Comparison of ENCODE assay signal across 29 cellular contexts in the genomic region with DNA sequence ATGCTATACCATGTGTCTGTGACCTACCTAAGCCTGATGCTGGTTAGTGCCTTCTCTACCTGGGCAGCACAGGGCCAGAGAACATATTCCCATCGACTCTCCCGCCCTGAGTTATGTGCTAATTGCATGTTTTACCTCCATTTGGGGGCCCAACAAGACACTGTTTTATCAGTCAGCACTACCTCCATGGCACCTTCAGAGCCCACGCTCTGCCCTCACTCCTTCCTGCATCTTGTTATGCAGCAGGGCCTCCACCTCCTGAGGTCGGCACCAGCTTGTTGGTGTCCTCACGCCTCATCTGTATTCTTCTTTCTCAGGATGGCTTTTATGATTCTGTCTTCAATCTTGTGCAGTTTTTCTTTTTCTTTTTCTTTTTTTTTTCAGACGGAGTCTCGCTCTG. TPM values are rescaled to one million over a fixed set of nuclear protein-coding genes. Genes with fewer than 3 reads are reported as not detected.
DNase-seq lines count a peak whose midpoint lies in the region; ATAC-seq and TF ChIP-seq lines count a peak whose summit lies in the region.
"Had no signal": no experiment of that assay in that cellular context is flagged by ENCODE, and none has a peak within 500 bp of the region (broad histone marks: within the 10 kb centered on the region; RNA-seq: fewer than 3 reads in every experiment).

No MANE protein-coding gene starts in this region.

- POLR2A ChIA-PET in Panc1 (lab: Charles Lee) = no interaction called here

- H3K27me3 ChIP-seq in Panc1 (ENCODE audit: control insufficient read depth, insufficient read depth, low read length) = no peaks in the 10 kb centered on the region
- H3K27me3 ChIP-seq in endodermal cell (ENCODE audit: control insufficient read depth, insufficient read depth, low read length, poor library complexity, severe bottlenecking) = no peaks in the 10 kb centered on the region
- no peaks in the 10 kb centered on the region for H3K27me3 ChIP-seq in smooth muscle cell (ENCODE audit: low read depth)
- no peaks in the 10 kb centered on the region for H3K27me3 ChIP-seq in lower lobe of right lung (ENCODE audit: low read depth)
- H3K27me3 ChIP-seq: ascending aorta, BE2C, Peyer's patch had no signal

- H3K27ac ChIP-seq in Panc1 (ENCODE audit: low read length) (peak overlapping the region; percentile 68), endodermal cell (ENCODE audit: low read depth, low read length) (no peak overlapping the region), smooth muscle cell (ENCODE audit: low read depth) (peak overlapping the region; percentile 97), lower lobe of right lung (no peak overlapping the region)
- H3K27ac ChIP-seq: ascending aorta, WERI-Rb-1 had no signal

- H3K9me3 ChIP-seq in Panc1 (ENCODE audit: control insufficient read depth, insufficient read depth, low read depth, low read length) (peaks cover 14% of the 10 kb centered on the region; the same call in 1 of the 2 replicates), endodermal cell (ENCODE audit: control insufficient read depth, low read length) (no peaks in the 10 kb centered on the region), smooth muscle cell (replicated peaks; ENCODE audit: low read depth) (no peaks in the 10 kb centered on the region), lower lobe of right lung (no peaks in the 10 kb centered on the region), mucosa of descending colon (no peaks in the 10 kb centered on the region)
- H3K9me3 ChIP-seq: BE2C, Peyer's patch had no signal

- no peaks in the 10 kb centered on the region for H3K9me3 Mint-ChIP-seq in endodermal cell
- H3K9me3 Mint-ChIP-seq: H9, immature natural killer cell had no signal

- H3K4me3 ChIP-seq in Panc1 (ENCODE audit: low read depth in 2 of 2, low read length in 2 of 2) (no peak overlapping the region), endodermal cell (ENCODE audit: low read length) (no peak overlapping the region), smooth muscle cell (no peak overlapping the region), lower lobe of right lung (no peak overlapping the region), mucosa of descending colon (no peak overlapping the region)
- H3K4me3 ChIP-seq: ascending aorta, Peyer's patch had no signal

- H2AFZ ChIP-seq in smooth muscle cell (ENCODE audit: low read depth) = no peak overlapping the region

- H4K20me1 ChIP-seq in smooth muscle cell (ENCODE audit: low read depth) = peaks cover 3% of the 10 kb centered on the region

- H3K27me3 Mint-ChIP-seq in endodermal cell (ENCODE audit: insufficient read depth) = no peaks in the 10 kb centered on the region

- ATAC-seq in Panc1 (no peak), lower lobe of right lung (no peak), mucosa of descending colon (no peak)
- ATAC-seq: left lobe of liver had no signal

- peaks cover 23% of the 10 kb centered on the region for H3F3A ChIP-seq in smooth muscle cell (ENCODE audit: low read depth)

- H3K27ac Mint-ChIP-seq in endodermal cell = no peak overlapping the region
- H3K27ac Mint-ChIP-seq: activated CD4-positive, alpha-beta T cell treated with anti-CD3 and anti-CD28 coated beads, Interleukin-2, amount 10 ng/mL, durations not matched to agents 7 days and 5 days; dendritic cell treated with granulocyte-macrophage colony-stimulating factor and Interleukin-4, amounts not matched to agents 40 ng/mL and 50 ng/mL, for 4 days; H9; IgD-negative memory B cell had no signal

- TF ChIP-seq CTCF in Panc1 (IDR thresholded peaks at IDR 0.05) (no peak), endodermal cell (conservative IDR thresholded peaks at IDR 0.05) (no peak), smooth muscle cell (IDR thresholded peaks at IDR 0.05; ENCODE audit: borderline replicate concordance, insufficient read depth, poor library complexity, severe bottlenecking) (no peak), lower lobe of right lung (IDR thresholded peaks at IDR 0.05) (no peak), mucosa of descending colon (IDR thresholded peaks at IDR 0.05) (no peak)

- no peaks in the 10 kb centered on the region for H3K36me3 Mint-ChIP-seq in endodermal cell (ENCODE audit: low read depth)
- H3K36me3 Mint-ChIP-seq: IgD-negative memory B cell, immature natural killer cell had no signal

- H3K4me3 Mint-ChIP-seq in endodermal cell = no peak overlapping the region
- H3K4me3 Mint-ChIP-seq: activated CD4-positive, alpha-beta T cell treated with anti-CD3 and anti-CD28 coated beads, Interleukin-2, amount 10 ng/mL, durations not matched to agents 7 days and 5 days; activated naive CD4-positive, alpha-beta T cell treated with anti-CD3 and anti-CD28 coated beads for 36 hours; dendritic cell treated with granulocyte-macrophage colony-stimulating factor and Interleukin-4, amounts not matched to agents 40 ng/mL and 50 ng/mL, for 4 days; H9; IgD-negative memory B cell; immature natural killer cell had no signal

- H3K79me2 ChIP-seq in smooth muscle cell (ENCODE audit: low read depth) = no peaks in the 10 kb centered on the region

- intact Hi-C loops in Panc1 (cut with micrococcal nuclease; ENCODE audit: unreplicated experiment) (no loop called here), lower lobe of right lung (cut with DNase I) (loop anchor here (10.0 kb wide), 1 partner anchor 171 kb away; no protein-coding TSS in a partner anchor), mucosa of descending colon (cut with DNase I, micrococcal nuclease) (no loop called here)

- H3K4me2 ChIP-seq in smooth muscle cell = no peak overlapping the region

- DNase-seq in activated effector memory CD4-positive, alpha-beta T cell treated with anti-CD3 and anti-CD28 coated beads, Interleukin-2, amount 50 U/mL, for 16 hours = peak; percentile 25
- DNase-seq in activated effector memory CD4-positive, alpha-beta T cell treated with Interleukin-2 at 50 U/mL for 16 hours = no peak
- DNase-seq in Panc1 (ENCODE audit: low read depth, low spot score) (no peak), endodermal cell (peak; percentile 10), smooth muscle cell (lab: John Stamatoyannopoulos, UW; ENCODE audit: unreplicated experiment) (no peak), COR-L47 (lab: John Stamatoyannopoulos, UW) (no peak), lower lobe of right lung (no peak), mucosa of descending colon (no peak)
- DNase-seq: activated CD4-positive, alpha-beta T cell treated with anti-CD3 and anti-CD28 coated beads, Interleukin-2, amount 10 ng/mL, durations not matched to agents 7 days and 5 days; activated naive CD4-positive, alpha-beta T cell treated with anti-CD3 and anti-CD28 coated beads for 36 hours; BE2C; caudate nucleus; DMS153; H9; hypothalamus; immature natural killer cell; NCI-H1105; NCI-H187 treated with DMSO at 0.1 percent for 48 hours; NCI-H524 treated with DMSO at 0.1 percent for 48 hours; NK-92 treated with Interleukin-12 subunit alpha and Interleukin-12 subunit beta, amount 100 ng/mL, for 24 hours; SW 1271; T1000; trophoblast cell; WERI-Rb-1 had no signal

- H3K9ac ChIP-seq in endodermal cell (ENCODE audit: extremely low read depth, low read length, poor library complexity, severe bottlenecking) (no peak overlapping the region), smooth muscle cell (ENCODE audit: low read depth) (no peak overlapping the region)

- H3K4me1 Mint-ChIP-seq in endodermal cell = no peaks in the 10 kb centered on the region
- H3K4me1 Mint-ChIP-seq: IgD-negative memory B cell had no signal

- peaks cover 7% of the 10 kb centered on the region; the same call in 1 of the 2 replicates for H3K4me1 ChIP-seq in Panc1 (ENCODE audit: control insufficient read depth, insufficient read depth, low read length)
- H3K4me1 ChIP-seq in endodermal cell (ENCODE audit: control insufficient read depth, insufficient read depth, low read length) = no peaks in the 10 kb centered on the region
- no peaks in the 10 kb centered on the region for H3K4me1 ChIP-seq in smooth muscle cell (ENCODE audit: low read depth)
- no peaks in the 10 kb centered on the region for H3K4me1 ChIP-seq in lower lobe of right lung
- H3K4me1 ChIP-seq in mucosa of descending colon (ENCODE audit: low read depth) = no peaks in the 10 kb centered on the region
- H3K4me1 ChIP-seq: ascending aorta, BE2C, Peyer's patch had no signal

- 95 to 97% methylated on average over 7 of the region's 7 CpGs for WGBS in endodermal cell (ENCODE audit: insufficient coverage in 1 of 2, insufficient read length in 1 of 2), 2 experiments
- 96% methylated on average over 7 of the region's 7 CpGs for WGBS in smooth muscle cell (ENCODE audit: low lambda C conversion rate)

- CTCF ChIA-PET in Panc1 (lab: Charles Lee) = no interaction called here

- H3K36me3 ChIP-seq in Panc1 (ENCODE audit: control insufficient read depth, insufficient read depth, low read length) = no peaks in the 10 kb centered on the region
- H3K36me3 ChIP-seq in endodermal cell (ENCODE audit: control insufficient read depth, insufficient read depth, low read length) = no peaks in the 10 kb centered on the region
- H3K36me3 ChIP-seq in smooth muscle cell (ENCODE audit: low read depth) = no peaks in the 10 kb centered on the region
- no peaks in the 10 kb centered on the region for H3K36me3 ChIP-seq in lower lobe of right lung
- H3K36me3 ChIP-seq in mucosa of descending colon (ENCODE audit: low read depth) = no peaks in the 10 kb centered on the region
- H3K36me3 ChIP-seq: ascending aorta, BE2C, Peyer's patch, WERI-Rb-1 had no signal

- TSS peak; percentile 26 for BruUV-seq in Panc1 (replicated peaks; lab: Mats Ljungman, UMichigan)

- in situ Hi-C loops in Panc1 (cut with HindIII; ENCODE audit: low pct_unique_long_range_greater_than_20kb, low sequenced_read_pairs) = no loop called here

RNA-seq across cellular contexts. Expression of a gene that starts 11.9 kb away (rescaled TPM):
- total RNA-seq in Panc1 (2021; ENCODE audit: unreplicated experiment) (26.5 TPM), endodermal cell (1 to 10 TPM; 1.2 to 1.7 TPM), smooth muscle cell (1.1 and 2.6 TPM in 2 replicates), lower lobe of right lung (7.0 TPM), mucosa of descending colon (10 to 100 TPM in 1 of 3 donors, 1 to 10 TPM in 2; 1.7 to 12.7 (median 2.4) TPM)
- polyA plus RNA-seq in Panc1 (2012; ENCODE audit: insufficient read length) = 46.9 TPM
- 4.7 TPM for polyA plus RNA-seq in endodermal cell (2013, experiment 1 of 2)
- polyA plus RNA-seq in endodermal cell (2013, experiment 2 of 2) = 5.5 TPM
- 0.03 and 0.76 TPM in 2 replicates for polyA plus RNA-seq in smooth muscle cell
- total RNA-seq: activated naive CD4-positive, alpha-beta T cell treated with anti-CD3 and anti-CD28 coated beads for 36 hours had no signal
- polyA plus RNA-seq: IgD-negative memory B cell, immature natural killer cell had no signal

Comparison
In these comparisons a context has a peak if more than half of its experiments do, and no peak if none do; other contexts are left out.
1. DNase-seq: peak in activated effector memory CD4-positive, alpha-beta T cell treated with anti-CD3 and anti-CD28 coated beads, Interleukin-2, amount 50 U/mL, for 16 hours (single experiment) and endodermal cell (single experiment); none in activated effector memory CD4-positive, alpha-beta T cell treated with Interleukin-2 at 50 U/mL for 16 hours (single experiment), Panc1 (single experiment), smooth muscle cell (single experiment), COR-L47 (single experiment), lower lobe of right lung (single experiment) and mucosa of descending colon (0 of 3).
2. H3K27ac ChIP-seq: peak in Panc1 (single experiment) and smooth muscle cell (single experiment); none in endodermal cell (single experiment) and lower lobe of right lung (single experiment).